ENCODE assay signal across 10 cellular contexts in genomic region chr2:23637011-23637778, GRCh38.
DNase-seq lines count a peak whose midpoint lies in the region; TF ChIP-seq lines count a peak whose summit lies in the region.
"Had no signal": no experiment of that assay in that cellular context is flagged by ENCODE, and none has a peak within 500 bp of the region (broad histone marks: within the 10 kb centered on the region; RNA-seq: fewer than 3 reads in every experiment).

No MANE protein-coding gene starts in this region.

- no peaks in the 10 kb centered on the region for H3K27me3 Mint-ChIP-seq in H9 (ENCODE audit: low read depth)
- H3K27me3 Mint-ChIP-seq in brain, result peaks cover 10% of the 10 kb centered on the region

- no peak overlapping the region for H3K4ac ChIP-seq in H9 (ENCODE audit: low read depth, low read length)

- H3K9me3 ChIP-seq in H9 (ENCODE audit: control insufficient read depth, low read depth, low read length), result no peaks in the 10 kb centered on the region
- H3K9me3 ChIP-seq in hepatocyte (ENCODE audit: low read depth), result no peaks in the 10 kb centered on the region
- H3K9me3 ChIP-seq in smooth muscle cell (replicated peaks; ENCODE audit: low read depth), result no peaks in the 10 kb centered on the region
- H3K9me3 ChIP-seq in WERI-Rb-1 (ENCODE audit: severe bottlenecking), result no peaks in the 10 kb centered on the region

- H2BK5ac ChIP-seq in H9 (ENCODE audit: insufficient read length, low read length), result no peak overlapping the region

- H2BK20ac ChIP-seq in H9 (ENCODE audit: low read depth, low read length, poor library complexity, severe bottlenecking), result no peak overlapping the region

- H3K36me3 ChIP-seq in hepatocyte (replicated peaks; ENCODE audit: insufficient read depth, low read depth) (no peaks in the 10 kb centered on the region), smooth muscle cell (ENCODE audit: low read depth) (no peaks in the 10 kb centered on the region), WERI-Rb-1 (peaks cover 26% of the 10 kb centered on the region)

- no peaks in the 10 kb centered on the region for H3F3A ChIP-seq in smooth muscle cell (ENCODE audit: low read depth)

- H3K27ac Mint-ChIP-seq in H9 (no peak overlapping the region; a peak in 1 of 7 replicates), brain (peak overlapping the region; percentile 54 to 97 (median 78))

- H3K79me2 ChIP-seq in H9 (ENCODE audit: insufficient read depth, low read length) (no peaks in the 10 kb centered on the region), hepatocyte (no peaks in the 10 kb centered on the region), smooth muscle cell (ENCODE audit: low read depth) (no peaks in the 10 kb centered on the region)

- H3K9me3 Mint-ChIP-seq in H9, result no peaks in the 10 kb centered on the region
- peaks cover 0 to 2% (median 0%) of the 10 kb centered on the region in 5 experiments for H3K9me3 Mint-ChIP-seq in brain

- no peak overlapping the region for H2BK120ac ChIP-seq in H9 (ENCODE audit: low read depth, low read length, poor library complexity, severe bottlenecking)

- no peak overlapping the region for H2BK15ac ChIP-seq in H9 (ENCODE audit: low read depth, low read length)

- no peak overlapping the region for H2AK5ac ChIP-seq in H9 (ENCODE audit: insufficient read length, low read length)

- no peak overlapping the region for H3K9ac ChIP-seq in H9 (ENCODE audit: extremely low read depth, insufficient read length, low read length)
- peak overlapping the region; percentile 4 for H3K9ac ChIP-seq in smooth muscle cell (ENCODE audit: low read depth)

- H3K4me3 ChIP-seq in hepatocyte (no peak overlapping the region), smooth muscle cell (no peak overlapping the region), WERI-Rb-1 (ENCODE audit: low read depth, low read length) (no peak overlapping the region)

- H3K4me3 Mint-ChIP-seq in H9 (no peak overlapping the region), brain (no peak overlapping the region)

- no peaks in the 10 kb centered on the region for H3K23me2 ChIP-seq in H9 (ENCODE audit: insufficient read length, low read depth, low read length, poor library complexity, severe bottlenecking)

- H3K4me2 ChIP-seq in H9 (ENCODE audit: insufficient read depth, insufficient read length, low read length) (no peak overlapping the region), hepatocyte (no peak overlapping the region), smooth muscle cell (peak overlapping the region; percentile 45)

- no peak overlapping the region for H3K14ac ChIP-seq in H9 (ENCODE audit: insufficient read depth, low read length)

- H3K4me1 Mint-ChIP-seq in H9, result peaks cover 7 to 12% of the 10 kb centered on the region in 2 experiments
- H3K4me1 Mint-ChIP-seq in brain, result peaks cover 52% of the 10 kb centered on the region

- H4K20me1 ChIP-seq in H9 (ENCODE audit: control insufficient read depth, insufficient read depth, insufficient read length), result no peaks in the 10 kb centered on the region
- H4K20me1 ChIP-seq in hepatocyte (ENCODE audit: insufficient read depth, poor library complexity, severe bottlenecking), result no peaks in the 10 kb centered on the region
- no peaks in the 10 kb centered on the region for H4K20me1 ChIP-seq in smooth muscle cell (ENCODE audit: low read depth)

- H4K8ac ChIP-seq in H9 (replicated peaks; ENCODE audit: insufficient read length, low read depth, low read length), result no peak overlapping the region

- no peaks in the 10 kb centered on the region for H3K79me1 ChIP-seq in H9 (ENCODE audit: insufficient read depth, low read depth, low read length, poor library complexity, severe bottlenecking)

- H4K5ac ChIP-seq in H9 (ENCODE audit: insufficient read length, low read depth, low read length), result no peak overlapping the region

- H4K91ac ChIP-seq in H9 (ENCODE audit: insufficient read length, low read depth, low read length), result no peak overlapping the region

- no peak overlapping the region for H2BK12ac ChIP-seq in H9 (ENCODE audit: insufficient read length, low read depth, low read length)

- no CpG with 5 or more reads among the region's 14 CpGs for WGBS in H9 (ENCODE audit: extremely low coverage, insufficient read length, low lambda C conversion rate)
- 46% methylated on average over 14 of the region's 14 CpGs for WGBS in hepatocyte (ENCODE audit: low lambda C conversion rate, missing lambda C conversion rate)
- 34% methylated on average over 14 of the region's 14 CpGs for WGBS in smooth muscle cell (ENCODE audit: low lambda C conversion rate)

- no peaks in the 10 kb centered on the region for H3K27me3 ChIP-seq in H9 (ENCODE audit: insufficient read depth, low read length)
- H3K27me3 ChIP-seq in hepatocyte, result no peaks in the 10 kb centered on the region
- no peaks in the 10 kb centered on the region for H3K27me3 ChIP-seq in smooth muscle cell (ENCODE audit: low read depth)
- no peaks in the 10 kb centered on the region for H3K27me3 ChIP-seq in WERI-Rb-1 (ENCODE audit: insufficient read depth, low read depth, severe bottlenecking)

- H3K36me3 Mint-ChIP-seq in H9 (ENCODE audit: insufficient read depth in 1 of 3, low read depth in 3 of 3) (peaks cover 0 to 3% (median 0%) of the 10 kb centered on the region in 3 experiments; a peak in 2 of 7 replicates), brain (peaks cover 15% of the 10 kb centered on the region)

- H3K9me2 ChIP-seq in hepatocyte (replicated peaks; ENCODE audit: insufficient read depth), result no peaks in the 10 kb centered on the region

- H3K27ac ChIP-seq in H9 (ENCODE audit: insufficient read length, low read depth, low read length) (no peak overlapping the region), hepatocyte (peak overlapping the region; percentile 82), smooth muscle cell (ENCODE audit: low read depth) (peak overlapping the region; percentile 54), WERI-Rb-1 (no peak overlapping the region)

- no peaks in the 10 kb centered on the region for H3K4me1 ChIP-seq in H9 (ENCODE audit: insufficient read depth, low read length)
- H3K4me1 ChIP-seq in hepatocyte (ENCODE audit: insufficient read depth), result peaks cover 13% of the 10 kb centered on the region
- H3K4me1 ChIP-seq in smooth muscle cell (ENCODE audit: low read depth), result peaks cover 14% of the 10 kb centered on the region

- no peak overlapping the region for H3K23ac ChIP-seq in H9 (ENCODE audit: insufficient read length, low read depth, low read length)

- no peak overlapping the region for H3K56ac ChIP-seq in H9 (ENCODE audit: insufficient read length, low read depth, low read length)

- no peak for DNase-seq in H9
- DNase-seq in hepatocyte (ENCODE audit: low spot score), result peak; percentile 34
- DNase-seq in smooth muscle cell (lab: John Stamatoyannopoulos, UW; ENCODE audit: unreplicated experiment), result no peak
- DNase-seq in DMS153 (lab: John Stamatoyannopoulos, UW), result no peak
- DNase-seq in putamen (ENCODE audit: low spot score), result no peak
- no peak for DNase-seq in WERI-Rb-1
- DNase-seq in NCI-H510A (lab: John Stamatoyannopoulos, UW), result no peak
- DNase-seq: activated gamma-delta T cell, midbrain had no signal

- peak overlapping the region; percentile 15 for H3K18ac ChIP-seq in H9 (ENCODE audit: insufficient read length, low read depth, low read length)

- TF ChIP-seq CTCF in H9 (conservative IDR thresholded peaks at IDR 0.05) (no peak), brain (conservative IDR thresholded peaks at IDR 0.05) (no peak), hepatocyte (IDR thresholded peaks at IDR 0.05; ENCODE audit: poor library complexity) (no peak), smooth muscle cell (IDR thresholded peaks at IDR 0.05; ENCODE audit: borderline replicate concordance, insufficient read depth, poor library complexity, severe bottlenecking) (no peak), WERI-Rb-1 (IDR thresholded peaks at IDR 0.05; ENCODE audit: low read depth, low read length) (no peak)

- H2AFZ ChIP-seq in H9 (ENCODE audit: low read length) (no peak overlapping the region), hepatocyte (no peak overlapping the region), smooth muscle cell (ENCODE audit: low read depth) (no peak overlapping the region)

- no peak overlapping the region for H3T11ph ChIP-seq in H9 (ENCODE audit: low read length)

Comparison
In these comparisons a context has a peak if more than half of its experiments do, and no peak if none do; other contexts are left out.
1. H3K27ac ChIP-seq: peak in hepatocyte (single experiment) and smooth muscle cell (single experiment); none in H9 (single experiment) and WERI-Rb-1 (single experiment).
2. H3K27ac Mint-ChIP-seq: peak in brain (5 of 5); none in H9 (0 of 3).